14 cellular contexts compared by ENCODE assay signal in genomic region chr7:134302120-134302519, GRCh38. TPM values are rescaled to one million over a fixed set of nuclear protein-coding genes. Genes with fewer than 3 reads are reported as not detected.
DNase-seq lines count a peak whose midpoint lies in the region; ATAC-seq and TF ChIP-seq lines count a peak whose summit lies in the region.
"Had no signal": no experiment of that assay in that cellular context is flagged by ENCODE, and none has a peak within 500 bp of the region (broad histone marks: within the 10 kb centered on the region; RNA-seq: fewer than 3 reads in every experiment).

No MANE protein-coding gene starts in this region.

- no peak for TF ChIP-seq RAD21 in SK-N-SH (IDR thresholded peaks at IDR 0.05; ENCODE audit: low read length)

- no peak for TF ChIP-seq EP300 in SK-N-SH (IDR thresholded peaks at IDR 0.05; ENCODE audit: borderline replicate concordance in 1 of 2, low read depth in 1 of 2, low read length in 1 of 2)

- 79% methylated on average over 2 of the region's 2 CpGs for WGBS in SK-N-SH (ENCODE audit: low lambda C conversion rate)

- H3K79me2 ChIP-seq in fibroblast of lung (ENCODE audit: control insufficient read depth, insufficient read depth, low read length) (no peaks in the 10 kb centered on the region), SK-N-SH (ENCODE audit: insufficient read depth) (no peaks in the 10 kb centered on the region)

- peak; percentile 23 for DNase-seq in GM03348 (ENCODE audit: low spot score)
- DNase-seq in astrocyte of the hippocampus (ENCODE audit: low read depth, low spot score): peak; percentile 18
- peak; percentile 23 to 30 for DNase-seq in fibroblast of lung (ENCODE audit: low read depth in 2 of 2)
- no peak for DNase-seq in nephron progenitor cell
- no peak for DNase-seq in SK-N-SH
- DNase-seq in NCI-H1048 (lab: John Stamatoyannopoulos, UW): no peak
- DNase-seq: CD8-positive, alpha-beta memory T cell; HCEC 1CT; NCI-H1417; NCI-H2029; PC-9; SJCRH30 had no signal

- no peaks in the 10 kb centered on the region for H3K27me3 ChIP-seq in fibroblast of lung (ENCODE audit: control insufficient read depth, insufficient read depth, low read length)
- no peaks in the 10 kb centered on the region for H3K27me3 ChIP-seq in SK-N-SH (ENCODE audit: insufficient read depth)
- H3K27me3 ChIP-seq: SJCRH30 had no signal

- H3K9me3 Mint-ChIP-seq in nephron progenitor cell: no peaks in the 10 kb centered on the region

- no peak overlapping the region for H3K27ac ChIP-seq in fibroblast of lung (ENCODE audit: insufficient read depth, low read length)
- no peak overlapping the region for H3K27ac ChIP-seq in SK-N-SH (ENCODE audit: low read depth in 2 of 2, low read length in 1 of 2)
- H3K27ac ChIP-seq: HL-60, PC-9, SJCRH30 had no signal

- ATAC-seq in HG02571 (IDR thresholded peaks at IDR 0.05; ENCODE audit: unreplicated experiment): no peak

- H3K9me3 ChIP-seq in fibroblast of lung (ENCODE audit: control insufficient read depth, insufficient read depth, low read depth, low read length) (no peaks in the 10 kb centered on the region), SK-N-SH (no peaks in the 10 kb centered on the region)
- H3K9me3 ChIP-seq: SJCRH30 had no signal

- no peak overlapping the region for H3K4me3 Mint-ChIP-seq in nephron progenitor cell
- H3K4me3 Mint-ChIP-seq: CD8-positive, alpha-beta memory T cell had no signal

- no peak overlapping the region for H3K4me2 ChIP-seq in fibroblast of lung (ENCODE audit: extremely low read depth, insufficient read depth, low read length)
- H3K4me2 ChIP-seq in SK-N-SH: no peak overlapping the region
- H3K4me2 ChIP-seq: PC-9 had no signal

- no peaks in the 10 kb centered on the region for H3K4me1 Mint-ChIP-seq in nephron progenitor cell
- H3K4me1 Mint-ChIP-seq: CD8-positive, alpha-beta memory T cell had no signal

- no peaks in the 10 kb centered on the region for H3K4me1 ChIP-seq in fibroblast of lung (ENCODE audit: control insufficient read depth, extremely low read depth, insufficient read depth, low read length)
- H3K4me1 ChIP-seq in SK-N-SH (ENCODE audit: control insufficient read depth in 1 of 2, insufficient read depth in 2 of 2, low read depth in 1 of 2, low read length in 1 of 2): peaks cover 0 to 6% of the 10 kb centered on the region in 2 experiments; a peak in 2 of 4 replicates
- H3K4me1 ChIP-seq: SJCRH30 had no signal

- peaks cover 4% of the 10 kb centered on the region for H3F3A ChIP-seq in SK-N-SH (replicated peaks; ENCODE audit: insufficient read depth)

- CTCF ChIA-PET in SK-N-SH (lab: Yijun Ruan, JAX): interaction anchor here (1.3 kb wide), 1 partner anchor 12 kb away, joined by 4 read pairs; no protein-coding TSS in a partner anchor

- H3K36me3 ChIP-seq in fibroblast of lung (ENCODE audit: control insufficient read depth, insufficient read depth, low read length): peaks cover 4% of the 10 kb centered on the region
- peaks cover 78 to 84% of the 10 kb centered on the region in 2 experiments for H3K36me3 ChIP-seq in SK-N-SH (replicated peaks in 1 of 2; ENCODE audit: control insufficient read depth in 1 of 2, insufficient read depth in 2 of 2, low read length in 1 of 2)

- H3K36me3 Mint-ChIP-seq in nephron progenitor cell (ENCODE audit: low read depth): peaks cover 57% of the 10 kb centered on the region

- no peaks in the 10 kb centered on the region for H4K20me1 ChIP-seq in fibroblast of lung (ENCODE audit: control insufficient read depth, extremely low read depth, insufficient read depth, low read length)
- no peaks in the 10 kb centered on the region for H4K20me1 ChIP-seq in SK-N-SH (ENCODE audit: insufficient read depth)

- peak overlapping the region; percentile 7 for H3K27ac Mint-ChIP-seq in nephron progenitor cell
- H3K27ac Mint-ChIP-seq: CD8-positive, alpha-beta memory T cell had no signal

- H2AFZ ChIP-seq in fibroblast of lung (ENCODE audit: low read length) (no peak overlapping the region), SK-N-SH (ENCODE audit: low read depth) (no peak overlapping the region)
- H2AFZ ChIP-seq: PC-9 had no signal

- no peaks in the 10 kb centered on the region for H3K27me3 Mint-ChIP-seq in nephron progenitor cell (ENCODE audit: low read depth, poor library complexity)
- H3K27me3 Mint-ChIP-seq: CD8-positive, alpha-beta memory T cell had no signal

- no peaks in the 10 kb centered on the region for H3K9me2 ChIP-seq in SK-N-SH

- no peak overlapping the region for H3K4me3 ChIP-seq in fibroblast of lung (replicated peaks in 1 of 4; ENCODE audit: control extremely low read depth in 1 of 4, insufficient read depth in 1 of 4, low read depth in 3 of 4, low read length in 4 of 4)
- no peak overlapping the region for H3K4me3 ChIP-seq in SK-N-SH (ENCODE audit: low read depth in 2 of 2, low read length in 1 of 2)
- H3K4me3 ChIP-seq: PC-9, SJCRH30 had no signal

- POLR2A ChIA-PET in SK-N-SH (lab: Yijun Ruan, JAX): no interaction called here

- no peak for TF ChIP-seq CTCF in fibroblast of lung (conservative IDR thresholded peaks at IDR 0.05 in 1 of 2, IDR thresholded peaks at IDR 0.05 in 1 of 2; ENCODE audit: low read depth in 1 of 2, low read length in 2 of 2)
- no peak for TF ChIP-seq CTCF in nephron progenitor cell (IDR thresholded peaks at IDR 0.05)
- TF ChIP-seq CTCF in SK-N-SH (IDR thresholded peaks at IDR 0.05): no peak

- no peak overlapping the region for H3K9ac ChIP-seq in fibroblast of lung (ENCODE audit: insufficient read depth, low read length)
- H3K9ac ChIP-seq in SK-N-SH: no peak overlapping the region

TF ChIP-seq in SK-N-SH, 30 proteins besides CTCF, POLR2A, EP300 and RAD21:
- TF ChIP-seq TAF1 (IDR thresholded peaks at IDR 0.05; ENCODE audit: borderline replicate concordance, low read depth, low read length): no peak
- no peak for TF ChIP-seq JUND (IDR thresholded peaks at IDR 0.05)
- no peak for TF ChIP-seq ELF1 (IDR thresholded peaks at IDR 0.05)
- no peak for TF ChIP-seq FOSL2 (IDR thresholded peaks at IDR 0.05; ENCODE audit: borderline replicate concordance, low read depth)
- no peak for TF ChIP-seq RFX5 (IDR thresholded peaks at IDR 0.05; ENCODE audit: low read length)
- no peak for TF ChIP-seq TCF12 (IDR thresholded peaks at IDR 0.05)
- no peak for TF ChIP-seq PBX3 (IDR thresholded peaks at IDR 0.05)
- TF ChIP-seq USF2 (IDR thresholded peaks at IDR 0.05; ENCODE audit: borderline replicate concordance, low read depth, low read length): no peak
- TF ChIP-seq FOXM1 (IDR thresholded peaks at IDR 0.05; ENCODE audit: low read depth): no peak
- TF ChIP-seq YY1 (IDR thresholded peaks at IDR 0.05; ENCODE audit: low read depth): no peak
- no peak for TF ChIP-seq NFIC (IDR thresholded peaks at IDR 0.05; ENCODE audit: borderline replicate concordance)

RNA-seq across cellular contexts. Expression of gene SLC35B4, which starts 14.6 kb away (rescaled TPM):
- 13.6 and 13.7 TPM in 2 replicates for total RNA-seq in fibroblast of lung
- 20.1 and 23.2 TPM in 2 replicates for polyA plus RNA-seq in fibroblast of lung
- polyA plus RNA-seq in fibroblast of lung (2012): 12.4 and 14.4 TPM in 2 replicates
- polyA minus RNA-seq in fibroblast of lung (ENCODE audit: low replicate concordance): 70.6 and 85.3 TPM in 2 replicates
- 19.3 and 24.9 TPM in 2 replicates for polyA plus RNA-seq in SK-N-SH (2012; rRNA removed)
- 17.4 and 21.4 TPM in 2 replicates for polyA plus RNA-seq in SK-N-SH (2012; cell fraction: cytosol; rRNA removed)
- 39.8 and 45.2 TPM in 2 replicates for polyA plus RNA-seq in SK-N-SH (2012; cell fraction: nucleus; rRNA removed)

Comparison
In these comparisons a context has a peak if more than half of its experiments do, and no peak if none do; other contexts are left out.
1. DNase-seq: peak in GM03348 (single experiment), astrocyte of the hippocampus (single experiment) and fibroblast of lung (2 of 2); none in nephron progenitor cell (single experiment), SK-N-SH (single experiment) and NCI-H1048 (single experiment).